9 cellular contexts compared by ENCODE assay signal in the genomic region with DNA sequence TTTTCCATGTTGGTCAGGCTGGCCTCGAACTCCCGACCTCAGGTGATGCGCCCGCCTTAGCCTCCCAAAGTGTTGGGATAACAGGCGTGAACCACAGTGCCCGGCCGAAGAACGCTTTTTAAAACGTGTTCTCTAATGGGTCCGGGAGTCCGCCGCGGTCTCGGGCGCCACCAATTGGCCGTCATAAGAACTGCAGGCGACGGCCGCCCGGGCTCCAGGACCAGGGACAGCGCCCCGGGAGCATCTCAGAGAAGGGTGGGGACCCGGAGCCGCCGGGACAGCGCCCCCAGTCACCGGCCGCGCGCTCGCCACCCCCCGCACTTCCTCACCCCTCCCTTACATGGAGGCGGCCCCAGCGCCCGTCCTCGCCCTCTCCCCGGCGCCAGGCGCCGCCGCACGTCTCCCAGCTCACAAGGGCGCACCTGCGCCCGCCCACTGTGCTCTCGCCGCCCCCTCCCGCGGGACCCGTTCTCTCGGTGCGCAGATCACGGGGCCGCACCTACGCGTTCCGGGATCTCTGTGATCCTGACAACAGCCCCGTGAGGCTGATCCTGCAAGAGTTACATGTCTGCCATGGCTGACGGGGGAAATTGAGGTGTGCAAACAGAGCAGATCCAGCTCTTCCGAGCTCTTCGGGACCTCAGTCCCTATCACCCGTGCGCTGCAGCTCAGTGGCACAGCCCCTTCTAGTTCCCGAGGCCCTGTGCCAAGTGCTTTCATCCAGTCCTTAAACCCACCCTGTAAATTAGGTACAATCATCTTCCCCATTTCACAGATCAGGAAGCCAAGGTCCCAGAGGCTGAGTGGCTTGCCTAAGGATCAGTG. TPM values are rescaled to one million over a fixed set of nuclear protein-coding genes. Genes with fewer than 3 reads are reported as not detected.
DNase-seq lines count a peak whose midpoint lies in the region; ATAC-seq and TF ChIP-seq lines count a peak whose summit lies in the region.
"Had no signal": no experiment of that assay in that cellular context is flagged by ENCODE, and none has a peak within 500 bp of the region (broad histone marks: within the 10 kb centered on the region; RNA-seq: fewer than 3 reads in every experiment).

No MANE protein-coding gene starts in this region.

- H3K9me3 ChIP-seq in tibial artery = no peaks in the 10 kb centered on the region

- DNase-seq in ELF-1 (ENCODE audit: low read depth, low spot score) = peak; percentile 96
- peak; percentile 67 for DNase-seq in LoVo (ENCODE audit: low spot score)
- DNase-seq in SHP77 treated with DMSO at 0.1 percent for 48 hours (lab: John Stamatoyannopoulos, UW) = peak; percentile 44
- DNase-seq in activated gamma-delta T cell treated with Interleukin-2 at 50 U/mL for 16 hours = peak; percentile 71
- DNase-seq in germinal center (ENCODE audit: low spot score) = peak; percentile 95
- peak; percentile 93 for DNase-seq in osteocyte (ENCODE audit: extremely low spot score, unreplicated experiment)
- peak; percentile 60 to 79 for DNase-seq in tibial artery

- TF ChIP-seq CTCF in osteocyte (IDR thresholded peaks at IDR 0.05) = peak; percentile 95
- peak; percentile 83 to 92 for TF ChIP-seq CTCF in tibial artery (IDR thresholded peaks at IDR 0.05)

- H3K4me1 ChIP-seq in tibial artery = peaks cover 0 to 15% (median 2%) of the 10 kb centered on the region in 4 donors

- H3K4me1 Mint-ChIP-seq in osteocyte (ENCODE audit: unreplicated experiment) = peaks cover 9% of the 10 kb centered on the region

- H3K27ac ChIP-seq in tibial artery = no peak overlapping the region

- peak overlapping the region; percentile 23 for H3K4me3 Mint-ChIP-seq in osteocyte (ENCODE audit: unreplicated experiment)

- no peak for ATAC-seq in GM19328 (IDR thresholded peaks at IDR 0.05; ENCODE audit: unreplicated experiment)

- peaks cover 0 to 58% of the 10 kb centered on the region in 2 donors for H3K27me3 ChIP-seq in tibial artery

- no peak overlapping the region for H3K4me3 ChIP-seq in tibial artery

- H3K27me3 Mint-ChIP-seq in osteocyte (ENCODE audit: unreplicated experiment) = peaks cover 12% of the 10 kb centered on the region

- no peaks in the 10 kb centered on the region for H3K36me3 Mint-ChIP-seq in osteocyte (ENCODE audit: unreplicated experiment)

- no peaks in the 10 kb centered on the region for H3K36me3 ChIP-seq in tibial artery

- H3K9me3 Mint-ChIP-seq in osteocyte (ENCODE audit: unreplicated experiment) = no peaks in the 10 kb centered on the region

- H3K27ac Mint-ChIP-seq in osteocyte (ENCODE audit: unreplicated experiment) = no peak overlapping the region

- intact Hi-C loops in tibial artery (cut with DNase I; ENCODE audit: low total_unique reads) = no loop called here

RNA-seq across cellular contexts. Expression of gene RAP1GAP, which starts 9.8 kb away (rescaled TPM):
- total RNA-seq in osteocyte = 3.5 and 3.8 TPM in 2 replicates
- total RNA-seq: glomerular endothelial cell had no signal

Comparison
In these comparisons a context has a peak if more than half of its experiments do, and no peak if none do; other contexts are left out.
1. DNase-seq: peak in every context shown above with its lines; median percentile 96 in ELF-1; 95 in germinal center; 93 in osteocyte; 71 in activated gamma-delta T cell treated with Interleukin-2 at 50 U/mL for 16 hours; 70 in tibial artery; 67 in LoVo; 44 in SHP77 treated with DMSO at 0.1 percent for 48 hours.